Comparison of ENCODE assay signal across 1 cellular context in the genomic region with DNA sequence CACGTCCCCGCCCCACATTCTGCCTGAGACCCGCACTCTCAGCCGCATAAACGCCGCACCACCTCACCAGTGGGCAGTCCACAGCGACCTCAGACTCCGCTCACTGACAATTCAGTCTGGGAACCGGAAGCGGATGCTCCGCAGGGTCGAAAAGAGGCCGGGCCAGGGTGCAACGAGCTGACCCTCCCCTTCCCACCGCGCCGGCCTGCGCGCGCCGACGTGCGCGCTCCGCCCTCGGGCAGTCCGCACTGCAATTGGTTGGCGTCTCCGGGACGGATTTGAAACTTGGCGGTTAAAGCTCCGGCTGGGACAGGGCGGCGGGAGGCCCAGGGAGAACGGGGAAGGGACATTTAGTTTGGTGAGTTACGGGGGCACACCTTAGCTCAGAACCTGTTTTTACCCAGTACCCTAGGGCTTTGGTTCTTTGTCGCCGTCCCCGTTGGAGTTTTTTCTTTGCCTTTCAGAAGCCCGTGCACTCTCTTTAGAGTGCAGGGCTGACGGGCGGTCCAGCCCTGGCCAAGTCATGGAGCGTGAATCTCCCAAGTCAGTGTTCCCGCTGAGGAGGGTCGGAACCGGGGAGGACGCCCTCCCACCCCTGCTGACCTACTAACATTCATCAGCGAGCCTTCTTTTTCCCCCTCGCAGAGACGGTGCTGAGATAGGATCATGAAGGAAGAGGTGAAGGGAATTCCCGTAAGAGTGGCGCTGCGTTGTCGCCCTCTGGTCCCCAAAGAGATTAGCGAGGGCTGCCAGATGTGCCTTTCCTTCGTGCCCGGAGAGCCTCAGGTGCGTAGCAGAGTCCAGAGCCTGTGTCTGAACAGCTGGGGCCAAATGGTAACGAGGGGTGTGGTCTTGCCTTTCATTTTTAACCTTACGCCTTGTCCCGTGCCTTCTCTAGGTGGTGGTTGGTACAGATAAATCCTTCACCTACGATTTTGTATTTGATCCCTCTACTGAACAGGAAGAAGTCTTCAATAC.
TF ChIP-seq lines count a peak whose summit lies in the region.

A gene with protein sequence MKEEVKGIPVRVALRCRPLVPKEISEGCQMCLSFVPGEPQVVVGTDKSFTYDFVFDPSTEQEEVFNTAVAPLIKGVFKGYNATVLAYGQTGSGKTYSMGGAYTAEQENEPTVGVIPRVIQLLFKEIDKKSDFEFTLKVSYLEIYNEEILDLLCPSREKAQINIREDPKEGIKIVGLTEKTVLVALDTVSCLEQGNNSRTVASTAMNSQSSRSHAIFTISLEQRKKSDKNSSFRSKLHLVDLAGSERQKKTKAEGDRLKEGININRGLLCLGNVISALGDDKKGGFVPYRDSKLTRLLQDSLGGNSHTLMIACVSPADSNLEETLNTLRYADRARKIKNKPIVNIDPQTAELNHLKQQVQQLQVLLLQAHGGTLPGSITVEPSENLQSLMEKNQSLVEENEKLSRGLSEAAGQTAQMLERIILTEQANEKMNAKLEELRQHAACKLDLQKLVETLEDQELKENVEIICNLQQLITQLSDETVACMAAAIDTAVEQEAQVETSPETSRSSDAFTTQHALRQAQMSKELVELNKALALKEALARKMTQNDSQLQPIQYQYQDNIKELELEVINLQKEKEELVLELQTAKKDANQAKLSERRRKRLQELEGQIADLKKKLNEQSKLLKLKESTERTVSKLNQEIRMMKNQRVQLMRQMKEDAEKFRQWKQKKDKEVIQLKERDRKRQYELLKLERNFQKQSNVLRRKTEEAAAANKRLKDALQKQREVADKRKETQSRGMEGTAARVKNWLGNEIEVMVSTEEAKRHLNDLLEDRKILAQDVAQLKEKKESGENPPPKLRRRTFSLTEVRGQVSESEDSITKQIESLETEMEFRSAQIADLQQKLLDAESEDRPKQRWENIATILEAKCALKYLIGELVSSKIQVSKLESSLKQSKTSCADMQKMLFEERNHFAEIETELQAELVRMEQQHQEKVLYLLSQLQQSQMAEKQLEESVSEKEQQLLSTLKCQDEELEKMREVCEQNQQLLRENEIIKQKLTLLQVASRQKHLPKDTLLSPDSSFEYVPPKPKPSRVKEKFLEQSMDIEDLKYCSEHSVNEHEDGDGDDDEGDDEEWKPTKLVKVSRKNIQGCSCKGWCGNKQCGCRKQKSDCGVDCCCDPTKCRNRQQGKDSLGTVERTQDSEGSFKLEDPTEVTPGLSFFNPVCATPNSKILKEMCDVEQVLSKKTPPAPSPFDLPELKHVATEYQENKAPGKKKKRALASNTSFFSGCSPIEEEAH (plus strand): TSS at position 312 of the 978 bp plus-strand sequence. CDS start 355 bp downstream, at position 667.
A gene with protein sequence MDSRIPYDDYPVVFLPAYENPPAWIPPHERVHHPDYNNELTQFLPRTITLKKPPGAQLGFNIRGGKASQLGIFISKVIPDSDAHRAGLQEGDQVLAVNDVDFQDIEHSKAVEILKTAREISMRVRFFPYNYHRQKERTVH (minus strand): TSS at position 135 of the 978 bp plus-strand sequence. CDS start 586 bp downstream, outside the sequence.

TF ChIP-seq in IMR-90, 13 proteins besides CTCF, POLR2A, EP300 and RAD21:
- TF ChIP-seq MXI1 (IDR thresholded peaks at IDR 0.05; ENCODE audit: borderline replicate concordance, low read depth, low read length) (peak; percentile 85; the same call in 1 of the 2 replicates), SMC3 (IDR thresholded peaks at IDR 0.05; ENCODE audit: low read depth, low read length) (no peak)
